ENCODE assay signal across 8 cellular contexts in genomic region chr2:226649871-226650660, GRCh38.
DNase-seq lines count a peak whose midpoint lies in the region; ATAC-seq, FAIRE-seq and TF ChIP-seq lines count a peak whose summit lies in the region.

No MANE protein-coding gene starts in this region.

- TF ChIP-seq POLR2A in A549 (IDR thresholded peaks at IDR 0.05; ENCODE audit: low read length) (no peak), gastroesophageal sphincter (IDR thresholded peaks at IDR 0.05) (no peak)

- H3K4me1 ChIP-seq in A549 (peaks cover 42% of the 10 kb centered on the region), NT2/D1 (ENCODE audit: insufficient read depth, insufficient read length) (peaks cover 8% of the 10 kb centered on the region), gastroesophageal sphincter (peaks cover 0 to 28% (median 4%) of the 10 kb centered on the region in 3 donors), pancreas (peaks cover 0 to 5% (median 0%) of the 10 kb centered on the region in 3 donors)

- H3K27me3 ChIP-seq in NT2/D1 (ENCODE audit: insufficient read depth, insufficient read length), result no peaks in the 10 kb centered on the region
- H3K27me3 ChIP-seq in gastroesophageal sphincter, result no peaks in the 10 kb centered on the region
- H3K27me3 ChIP-seq in pancreas, result no peaks in the 10 kb centered on the region

- H3K9me3 ChIP-seq in A549 (peaks cover 12% of the 10 kb centered on the region), NT2/D1 (ENCODE audit: insufficient read depth, low read length) (peaks cover 52% of the 10 kb centered on the region), gastroesophageal sphincter (no peaks in the 10 kb centered on the region), pancreas (no peaks in the 10 kb centered on the region)

- TF ChIP-seq CTCF in A549 (IDR thresholded peaks at IDR 0.05) (no peak), gastroesophageal sphincter (IDR thresholded peaks at IDR 0.05) (no peak), pancreas (IDR thresholded peaks at IDR 0.05) (no peak)

- ATAC-seq in A549, result peak; percentile 87 to 90
- ATAC-seq in GM19023 (IDR thresholded peaks at IDR 0.05; ENCODE audit: unreplicated experiment), result peak; percentile 85
- ATAC-seq in HG03108 (IDR thresholded peaks at IDR 0.05; ENCODE audit: unreplicated experiment), result peak; percentile 81
- ATAC-seq in gastroesophageal sphincter, result peak; percentile 83
- peak; percentile 61 to 91 (median 90) for ATAC-seq in pancreas

- H3K9ac ChIP-seq in NT2/D1 (ENCODE audit: insufficient read length, low read depth), result no peak overlapping the region

- no peaks in the 10 kb centered on the region for H3K36me3 ChIP-seq in NT2/D1 (ENCODE audit: insufficient read depth, insufficient read length, low read length)
- no peaks in the 10 kb centered on the region for H3K36me3 ChIP-seq in gastroesophageal sphincter
- H3K36me3 ChIP-seq in pancreas, result no peaks in the 10 kb centered on the region

- DNase-seq in A549 (ENCODE audit: low read depth in 1 of 2, low spot score in 1 of 2) (peak; percentile 31 to 87), NT2/D1 (ENCODE audit: low read depth, low spot score) (peak; percentile 92), pancreas (peak in 4 of 6 donors; percentile 18 to 43 (median 30)), urothelium cell line (ENCODE audit: low spot score) (peak; percentile 86)
- peak; percentile 71 for DNase-seq in activated effector memory CD4-positive, alpha-beta T cell treated with anti-CD3 and anti-CD28 coated beads, Interleukin-2, amount 50 U/mL, for 16 hours

- H3K4me3 ChIP-seq in A549, result no peak overlapping the region
- no peak overlapping the region for H3K4me3 ChIP-seq in NT2/D1 (ENCODE audit: insufficient read length, low read depth)
- H3K4me3 ChIP-seq in gastroesophageal sphincter, result no peak overlapping the region
- no peak overlapping the region for H3K4me3 ChIP-seq in pancreas

- peak overlapping the region; percentile 67 for H3K4me2 ChIP-seq in A549

- FAIRE-seq in A549 (lab: Jason Lieb, UNC) (no peak), pancreas (lab: Jason Lieb, UNC) (peak; percentile 9), urothelium cell line (lab: Jason Lieb, UNC) (peak; percentile 90)

- peak in 1 of 2 experiments; percentile 27; a peak in 2 of 5 replicates for TF ChIP-seq RAD21 in A549 (conservative IDR thresholded peaks at IDR 0.05 in 1 of 2, IDR thresholded peaks at IDR 0.05 in 1 of 2)

- H3K27ac ChIP-seq in A549, result peak overlapping the region; percentile 72 to 86
- H3K27ac ChIP-seq in gastroesophageal sphincter, result peak overlapping the region; percentile 14 to 77 (median 65)
- peak overlapping the region in 3 of 4 donors; percentile 13 to 72 (median 67) for H3K27ac ChIP-seq in pancreas

- POLR2A ChIA-PET in A549 (lab: Yijun Ruan, JAX), result interaction anchor here (1.0 kb wide), 1 partner anchor 247 kb away, joined by 5 read pairs; no protein-coding TSS in a partner anchor

- WGBS in A549 (ENCODE audit: missing lambda C conversion rate), result 37% methylated on average over 13 of the region's 13 CpGs
- 10 to 33% methylated on average over 3 to 4 of the region's 13 CpGs for WGBS in gastroesophageal sphincter (ENCODE audit: low coverage in 1 of 2), 2 donors
- 54 to 57% methylated on average over 13 of the region's 13 CpGs for WGBS in pancreas, 2 donors

- CTCF ChIA-PET in A549 (lab: Yijun Ruan, JAX), result no interaction called here

- no peak; a peak in 1 of 5 replicates for TF ChIP-seq EP300 in A549 (IDR thresholded peaks at IDR 0.05)
- TF ChIP-seq EP300 in gastroesophageal sphincter (IDR thresholded peaks at IDR 0.05), result no peak

- intact Hi-C loops in pancreas (cut with DNase I), result no loop called here

TF ChIP-seq in A549, 52 proteins besides CTCF, POLR2A, EP300 and RAD21 (continues in another document):
- TF ChIP-seq GATA3 (IDR thresholded peaks at IDR 0.05; ENCODE audit: borderline replicate concordance), result peak; percentile 39; the same call in 1 of the 2 replicates
- no peak for TF ChIP-seq BCL3 (IDR thresholded peaks at IDR 0.05)
- TF ChIP-seq E2F6 (IDR thresholded peaks at IDR 0.05; ENCODE audit: borderline replicate concordance, low read depth), result 0 out of 2 replicates have a peak, but pooled peaks have one; percentile 40
- TF ChIP-seq ESRRA (IDR thresholded peaks at IDR 0.05; ENCODE audit: borderline replicate concordance, low read length), result no peak
- no peak for TF ChIP-seq MAFK (IDR thresholded peaks at IDR 0.05; ENCODE audit: partially characterized antibody)
- peak; percentile 33; the same call in 2 of the 3 replicates for TF ChIP-seq SMC3 (IDR thresholded peaks at IDR 0.05)
- TF ChIP-seq ATOH8 (CRISPR knock-in tag; IDR thresholded peaks at IDR 0.05; ENCODE audit: low read depth), result no peak
- TF ChIP-seq JUN (IDR thresholded peaks at IDR 0.05), result 0 out of 5 replicates have a peak, but pooled peaks of 1 of the 2 experiments have one; percentile 41
- TF ChIP-seq RFX5 (IDR thresholded peaks at IDR 0.05), result no peak
- TF ChIP-seq CBX8 (IDR thresholded peaks at IDR 0.05), result no peak
- TF ChIP-seq NFE2L2 (conservative IDR thresholded peaks at IDR 0.05; ENCODE audit: low read length), result no peak
- no peak for TF ChIP-seq SREBF2 (IDR thresholded peaks at IDR 0.05)
- TF ChIP-seq CEBPB (IDR thresholded peaks at IDR 0.05), result 0 out of 4 replicates have a peak, but pooled peaks of 1 of the 2 experiments have one; percentile 15
- no peak for TF ChIP-seq EHMT2 (IDR thresholded peaks at IDR 0.05; ENCODE audit: low read depth)
- TF ChIP-seq KDM5A (IDR thresholded peaks at IDR 0.05), result no peak
- TF ChIP-seq FOSL2 (IDR thresholded peaks at IDR 0.05), result 0 out of 2 replicates have a peak, but pooled peaks have one; percentile 49
- TF ChIP-seq FOSL2 (CRISPR knock-in tag; IDR thresholded peaks at IDR 0.05), result peak; percentile 86
- TF ChIP-seq REST (IDR thresholded peaks at IDR 0.05), result no peak
- no peak for TF ChIP-seq RARB (CRISPR knock-in tag; IDR thresholded peaks at IDR 0.05)
- TF ChIP-seq PBX3 (IDR thresholded peaks at IDR 0.05), result no peak
- peak; percentile 57; the same call in 1 of the 2 replicates for TF ChIP-seq JUNB (IDR thresholded peaks at IDR 0.05)
- TF ChIP-seq MAX (IDR thresholded peaks at IDR 0.05), result peak; percentile 76

Comparison
In these comparisons a context has a peak if more than half of its experiments do, and no peak if none do; other contexts are left out.
1. DNase-seq: peak in every context shown above with its lines; median percentile 92 in NT2/D1; 86 in urothelium cell line; 71 in activated effector memory CD4-positive, alpha-beta T cell treated with anti-CD3 and anti-CD28 coated beads, Interleukin-2, amount 50 U/mL, for 16 hours; 59 in A549; 30 in pancreas.